ENCODE assay signal across 1 cellular context in genomic region chr4:145907363-145907762, GRCh38.
TF ChIP-seq lines count a peak whose summit lies in the region.

No MANE protein-coding gene starts in this region.

TF ChIP-seq in H1, 55 proteins besides CTCF, POLR2A, EP300 and RAD21:
- TF ChIP-seq CHD7 (IDR thresholded peaks at IDR 0.05; ENCODE audit: insufficient replicate concordance, low read length): no peak
- TF ChIP-seq BACH1 (IDR thresholded peaks at IDR 0.05; ENCODE audit: low read length): no peak
- TF ChIP-seq RBBP5 (IDR thresholded peaks at IDR 0.05; ENCODE audit: borderline replicate concordance, low read depth, low read length): no peak
- TF ChIP-seq EZH2 (IDR thresholded peaks at IDR 0.05; ENCODE audit: low read depth, low read length, severe bottlenecking): no peak
- TF ChIP-seq BRCA1 (IDR thresholded peaks at IDR 0.05; ENCODE audit: low read depth, low read length): no peak
